Comparison of ENCODE assay signal across 15 cellular contexts in the genomic region with DNA sequence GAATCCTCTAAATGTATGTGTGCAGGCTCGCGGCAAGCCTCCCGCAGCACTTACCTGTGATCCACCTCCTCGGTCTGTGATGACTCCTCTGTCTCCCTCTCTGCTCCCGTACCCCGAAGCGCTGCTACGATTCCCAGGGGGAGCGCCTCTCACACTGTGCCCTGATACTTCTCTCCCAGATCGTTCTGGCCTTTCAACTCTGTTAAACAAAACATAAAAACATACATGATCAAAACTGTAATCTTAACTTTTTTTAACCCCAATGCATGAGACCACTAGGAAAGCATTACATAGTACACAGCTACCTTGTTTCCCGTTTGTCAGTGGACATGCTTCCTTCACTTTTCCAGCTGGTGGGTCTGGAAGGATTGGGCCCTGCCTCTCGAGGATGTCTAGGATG.
"Had no signal": no experiment of that assay in that cellular context is flagged by ENCODE, and none has a peak within 500 bp of the region (broad histone marks: within the 10 kb centered on the region; RNA-seq: fewer than 3 reads in every experiment).

No MANE protein-coding gene starts in this region.

- H3K27ac Mint-ChIP-seq: activated CD8-positive, alpha-beta memory T cell treated with anti-CD3 and anti-CD28 coated beads, Interleukin-2, amount 10 ng/mL, durations not matched to agents 7 days and 5 days; nephron; T-cell had no signal

- H3K4me3 ChIP-seq: ascending aorta, cardiac muscle cell, colonic mucosa, heart left ventricle, mucosa of descending colon, SK-N-MC, thyroid gland, uterus had no signal

- H3K27me3 ChIP-seq: ascending aorta, cardiac muscle cell, colonic mucosa, heart left ventricle, thyroid gland, uterus had no signal

- H3K36me3 ChIP-seq: uterus had no signal

- H3K4me1 ChIP-seq: ascending aorta, colonic mucosa, thyroid gland, uterus had no signal

- H3K4me3 Mint-ChIP-seq: activated CD8-positive, alpha-beta memory T cell treated with anti-CD3 and anti-CD28 coated beads, Interleukin-2, amount 10 ng/mL, durations not matched to agents 7 days and 5 days; nephron; T-cell had no signal

- DNase-seq: activated CD4-positive, alpha-beta T cell treated with anti-CD3 and anti-CD28 coated beads, Interleukin-2, amount 50 U/mL, for 48 hours; activated CD4-positive, CD25-positive, alpha-beta regulatory T cell; activated CD8-positive, alpha-beta memory T cell treated with anti-CD3 and anti-CD28 coated beads, Interleukin-2, amount 10 ng/mL, durations not matched to agents 7 days and 5 days; colonic mucosa; heart left ventricle; mammary epithelial cell; mucosa of descending colon; stimulated activated CD4-positive, alpha-beta T cell treated with anti-CD3 and anti-CD28 coated beads, Interleukin-4, amount 100 ng/mL, for 4 hours; T-cell; thyroid gland; uterus had no signal

- H3K9me3 ChIP-seq: ascending aorta, colonic mucosa, heart left ventricle, mucosa of descending colon, thyroid gland, uterus had no signal

- H3K27me3 Mint-ChIP-seq: activated CD8-positive, alpha-beta memory T cell treated with anti-CD3 and anti-CD28 coated beads, Interleukin-2, amount 10 ng/mL, durations not matched to agents 7 days and 5 days; T-cell had no signal

- H3K4me1 Mint-ChIP-seq: activated CD8-positive, alpha-beta memory T cell treated with anti-CD3 and anti-CD28 coated beads, Interleukin-2, amount 10 ng/mL, durations not matched to agents 7 days and 5 days; nephron; T-cell had no signal

- H3K9me3 Mint-ChIP-seq: nephron, T-cell had no signal

- ATAC-seq: activated CD8-positive, alpha-beta memory T cell treated with anti-CD3 and anti-CD28 coated beads, Interleukin-2, amount 10 ng/mL, durations not matched to agents 7 days and 5 days; heart left ventricle; mucosa of descending colon; T-cell had no signal

- H3K27ac ChIP-seq: ascending aorta, cardiac muscle cell, colonic mucosa, heart left ventricle, SK-N-MC, thyroid gland, uterus had no signal
